Comparison of ENCODE assay signal across 30 cellular contexts in genomic region chr5:178287791-178288105, GRCh38. TPM values are rescaled to one million over a fixed set of nuclear protein-coding genes. Genes with fewer than 3 reads are reported as not detected.
DNase-seq lines count a peak whose midpoint lies in the region; ATAC-seq, FAIRE-seq and TF ChIP-seq lines count a peak whose summit lies in the region.
"Had no signal": no experiment of that assay in that cellular context is flagged by ENCODE, and none has a peak within 500 bp of the region (broad histone marks: within the 10 kb centered on the region; RNA-seq: fewer than 3 reads in every experiment).

No MANE protein-coding gene starts in this region.

- ATAC-seq in central memory CD8-positive, alpha-beta T cell (replicated peaks; ENCODE audit: extremely low read depth, poor library complexity, severe bottlenecking), result no peak
- ATAC-seq in HG03095 (IDR thresholded peaks at IDR 0.05; ENCODE audit: unreplicated experiment) (no peak), HG03565 (IDR thresholded peaks at IDR 0.05; ENCODE audit: unreplicated experiment) (no peak)
- no peak for ATAC-seq in natural killer cell treated with Interleukin-12 subunit alpha and Interleukin-12 subunit beta and Interleukin-15 and Interleukin-18, amount 100 ng/mL, for 72 hours
- ATAC-seq: activated CD4-positive, CD25-positive, alpha-beta regulatory T cell treated with anti-CD3 and anti-CD28 coated beads, Interleukin-2, amount 50 U/mL, for 24 hours; K562; natural killer cell; SK-N-SH treated with all-trans-retinoic acid at 6 μM for 48 hours; T-helper 17 cell had no signal

- no peak overlapping the region for H3K4me3 Mint-ChIP-seq in MCF 10A (ENCODE audit: unreplicated experiment)
- no peak overlapping the region for H3K4me3 Mint-ChIP-seq in central memory CD8-positive, alpha-beta T cell
- H3K4me3 Mint-ChIP-seq in natural killer cell treated with Interleukin-12 subunit alpha and Interleukin-12 subunit beta and Interleukin-15 and Interleukin-18, amount 100 ng/mL, for 72 hours, result no peak overlapping the region
- H3K4me3 Mint-ChIP-seq: activated CD4-positive, alpha-beta memory T cell treated with anti-CD3 and anti-CD28 coated beads for 36 hours; activated T-helper 1 cell treated with anti-CD3 and anti-CD28 coated beads, Interleukin-12 subunit alpha, Interleukin-12 subunit beta, Interleukin-2, Interleukin-4 antibody, amounts not matched to agents 30 ng/mL and 10 ng/mL and 1 ng/mL, durations not matched to agents 14 hours and 24 hours and 36 hours; brain; CD4-positive, alpha-beta memory T cell; natural killer cell; T-helper 17 cell had no signal

- H3K27me3 ChIP-seq in mammary epithelial cell (ENCODE audit: insufficient read depth, low read length) (no peaks in the 10 kb centered on the region), keratinocyte (ENCODE audit: control insufficient read depth, extremely low read depth, insufficient read depth, low read length) (peaks cover 51% of the 10 kb centered on the region), thyroid gland (no peaks in the 10 kb centered on the region)

- H3K79me2 ChIP-seq in mammary epithelial cell (ENCODE audit: insufficient read depth, low read length) (no peaks in the 10 kb centered on the region), keratinocyte (ENCODE audit: control insufficient read depth, insufficient read depth, low read length) (no peaks in the 10 kb centered on the region)

- POLR2A ChIA-PET in MCF 10A (lab: Yijun Ruan, JAX), result interaction anchor here (0.9 to 1.2 kb wide), 2 partner anchors 16 to 83 kb away, joined by 3 read pairs; partner anchors contain the start of gene HNRNPAB

- no peak overlapping the region for H3K27ac Mint-ChIP-seq in MCF 10A (ENCODE audit: low read depth, unreplicated experiment)
- H3K27ac Mint-ChIP-seq in central memory CD8-positive, alpha-beta T cell (ENCODE audit: low read depth), result peak overlapping the region; percentile 83
- no peak overlapping the region for H3K27ac Mint-ChIP-seq in natural killer cell treated with Interleukin-12 subunit alpha and Interleukin-12 subunit beta and Interleukin-15 and Interleukin-18, amount 100 ng/mL, for 72 hours
- H3K27ac Mint-ChIP-seq: activated CD4-positive, alpha-beta memory T cell treated with anti-CD3 and anti-CD28 coated beads for 36 hours; activated T-helper 1 cell treated with anti-CD3 and anti-CD28 coated beads, Interleukin-12 subunit alpha, Interleukin-12 subunit beta, Interleukin-2, Interleukin-4 antibody, amounts not matched to agents 30 ng/mL and 10 ng/mL and 1 ng/mL, durations not matched to agents 14 hours and 24 hours and 36 hours; CD4-positive, alpha-beta memory T cell; natural killer cell; T-helper 17 cell had no signal

- no peak overlapping the region for H3K9ac ChIP-seq in mammary epithelial cell (ENCODE audit: insufficient read depth, low read length)
- H3K9ac ChIP-seq in keratinocyte (ENCODE audit: control insufficient read depth, extremely low read depth, insufficient read depth, low read length), result no peak overlapping the region

- 38% methylated on average over 7 of the region's 10 CpGs for WGBS in mammary epithelial cell (ENCODE audit: low coverage, missing lambda C conversion rate)
- 83 to 96% methylated on average over 4 to 10 of the region's 10 CpGs for WGBS in thyroid gland, 2 donors

- H2AFZ ChIP-seq in mammary epithelial cell (ENCODE audit: low read depth, low read length), result no peak overlapping the region
- H2AFZ ChIP-seq in keratinocyte (ENCODE audit: control insufficient read depth, low read length), result no peak overlapping the region

- H3K4me3 ChIP-seq in mammary epithelial cell (replicated peaks in 1 of 3; ENCODE audit: insufficient read depth in 1 of 3, low read depth in 2 of 3, low read length in 3 of 3) (no peak overlapping the region), keratinocyte (ENCODE audit: control insufficient read depth in 2 of 3, extremely low read depth in 1 of 3, insufficient read depth in 2 of 3, low read depth in 1 of 3, low read length in 3 of 3) (no peak overlapping the region), thyroid gland (replicated peaks in 1 of 3) (no peak overlapping the region)
- H3K4me3 ChIP-seq: K562, pancreas had no signal

- H3K4me1 Mint-ChIP-seq in MCF 10A (ENCODE audit: insufficient read depth, unreplicated experiment), result peaks cover 23% of the 10 kb centered on the region
- no peaks in the 10 kb centered on the region for H3K4me1 Mint-ChIP-seq in central memory CD8-positive, alpha-beta T cell
- no peaks in the 10 kb centered on the region for H3K4me1 Mint-ChIP-seq in natural killer cell treated with Interleukin-12 subunit alpha and Interleukin-12 subunit beta and Interleukin-15 and Interleukin-18, amount 100 ng/mL, for 72 hours (ENCODE audit: low read depth in 2 of 2)
- H3K4me1 Mint-ChIP-seq: CD4-positive, alpha-beta memory T cell; natural killer cell; T-helper 17 cell had no signal

- H3K4me1 ChIP-seq in mammary epithelial cell (ENCODE audit: insufficient read depth, low read length) (no peaks in the 10 kb centered on the region), keratinocyte (ENCODE audit: control insufficient read depth, extremely low read depth, insufficient read depth, low read length) (peaks cover 30% of the 10 kb centered on the region), thyroid gland (peaks cover 51 to 64% of the 10 kb centered on the region in 2 donors)
- H3K4me1 ChIP-seq: pancreas had no signal

- BruUV-seq in MCF 10A (replicated peaks; lab: Mats Ljungman, UMichigan), result no TSS peak
- BruUV-seq in mammary epithelial cell (replicated peaks; lab: Mats Ljungman, UMichigan), result no TSS peak

- H3K4me2 ChIP-seq in mammary epithelial cell (ENCODE audit: insufficient read depth, low read depth, low read length), result no peak overlapping the region
- H3K4me2 ChIP-seq in keratinocyte (ENCODE audit: control insufficient read depth, extremely low read depth, insufficient read depth, low read depth, low read length), result peak overlapping the region; percentile 14

- peaks cover 12% of the 10 kb centered on the region for H3K9me3 Mint-ChIP-seq in MCF 10A (ENCODE audit: unreplicated experiment)
- peaks cover 13% of the 10 kb centered on the region for H3K9me3 Mint-ChIP-seq in central memory CD8-positive, alpha-beta T cell
- H3K9me3 Mint-ChIP-seq in natural killer cell treated with Interleukin-12 subunit alpha and Interleukin-12 subunit beta and Interleukin-15 and Interleukin-18, amount 100 ng/mL, for 72 hours, result peaks cover 9% of the 10 kb centered on the region

- in situ Hi-C loops in mammary epithelial cell (cut with MboI; ENCODE audit: low sequenced_read_pairs in 2 of 2), result loop anchor here in 1 of 2 donors (25.0 kb wide), 2 partner anchors 300 to 1200 kb away; partner anchors contain the start of gene COL23A1

- no peak for TF ChIP-seq POLR2A in thyroid gland (IDR thresholded peaks at IDR 0.05)

- H3K27ac ChIP-seq in mammary epithelial cell (ENCODE audit: insufficient read depth, low read depth, low read length), result no peak overlapping the region
- H3K27ac ChIP-seq in keratinocyte (ENCODE audit: control insufficient read depth, insufficient read depth, low read length), result no peak overlapping the region
- peak overlapping the region; percentile 85 to 96 (median 90) for H3K27ac ChIP-seq in thyroid gland
- H3K27ac ChIP-seq: epithelial cell of prostate, pancreas had no signal

- FAIRE-seq in keratinocyte (lab: Jason Lieb, UNC), result no peak
- FAIRE-seq: colon, HTR-8/SVneo, K562, pancreas, small intestine had no signal

- H3K9me1 ChIP-seq in keratinocyte (ENCODE audit: control insufficient read depth, extremely low read depth, insufficient read depth, low read length), result no peaks in the 10 kb centered on the region

- H3K9me3 ChIP-seq in mammary epithelial cell (replicated peaks; ENCODE audit: insufficient read depth, low read length) (peaks cover 3% of the 10 kb centered on the region), keratinocyte (ENCODE audit: control insufficient read depth, low read depth, low read length) (peaks cover 4% of the 10 kb centered on the region), thyroid gland (no peaks in the 10 kb centered on the region)
- H3K9me3 ChIP-seq: pancreas had no signal

- intact Hi-C loops in MCF 10A (cut with micrococcal nuclease), result no loop called here
- intact Hi-C loops in mammary epithelial cell (cut with micrococcal nuclease), result no loop called here
- intact Hi-C loops in thyroid gland (cut with DNase I), result loop anchor here (5.0 kb wide), 1 partner anchor 40 kb away; no protein-coding TSS in a partner anchor

- H4K20me1 ChIP-seq in mammary epithelial cell (ENCODE audit: insufficient read depth, low read length) (no peaks in the 10 kb centered on the region), keratinocyte (ENCODE audit: control insufficient read depth, extremely low read depth, insufficient read depth, low read length) (no peaks in the 10 kb centered on the region)

- peaks cover 21% of the 10 kb centered on the region for H3K27me3 Mint-ChIP-seq in MCF 10A (ENCODE audit: insufficient read depth, unreplicated experiment)
- peaks cover 52% of the 10 kb centered on the region for H3K27me3 Mint-ChIP-seq in central memory CD8-positive, alpha-beta T cell
- H3K27me3 Mint-ChIP-seq in natural killer cell treated with Interleukin-12 subunit alpha and Interleukin-12 subunit beta and Interleukin-15 and Interleukin-18, amount 100 ng/mL, for 72 hours, result peaks cover 24 to 27% of the 10 kb centered on the region in 2 donors

- no peaks in the 10 kb centered on the region for H3K36me3 Mint-ChIP-seq in MCF 10A (ENCODE audit: insufficient read depth, unreplicated experiment)
- no peaks in the 10 kb centered on the region for H3K36me3 Mint-ChIP-seq in central memory CD8-positive, alpha-beta T cell (ENCODE audit: insufficient read depth)
- H3K36me3 Mint-ChIP-seq in natural killer cell treated with Interleukin-12 subunit alpha and Interleukin-12 subunit beta and Interleukin-15 and Interleukin-18, amount 100 ng/mL, for 72 hours, result peaks cover 10% of the 10 kb centered on the region
- H3K36me3 Mint-ChIP-seq: brain, natural killer cell had no signal

- CTCF ChIA-PET in MCF 10A (lab: Yijun Ruan, JAX) (interaction anchor here (0.8 to 15.0 kb wide), 4 partner anchors 8 to 1207 kb away, joined by 3 to 266 read pairs (median 9); no protein-coding TSS in a partner anchor), mammary epithelial cell (lab: Charles Lee; ENCODE audit: low non-redundant PET) (no interaction called here)

- H3K36me3 ChIP-seq in mammary epithelial cell (ENCODE audit: insufficient read depth, low read length) (no peaks in the 10 kb centered on the region), keratinocyte (ENCODE audit: control insufficient read depth in 2 of 2, extremely low read depth in 1 of 2, insufficient read depth in 2 of 2, low read length in 2 of 2) (no peaks in the 10 kb centered on the region), thyroid gland (no peaks in the 10 kb centered on the region)
- H3K36me3 ChIP-seq: pancreas had no signal

- dilution Hi-C loops in mammary epithelial cell (cut with HindIII; ENCODE audit: low sequenced_read_pairs), result no loop called here
- dilution Hi-C loops in keratinocyte (cut with MboI; ENCODE audit: extremely low pct_ligation_motif_present, low sequenced_read_pairs), result no loop called here

- peak; percentile 64 for DNase-seq in MCF 10A (ENCODE audit: unreplicated experiment)
- no peak for DNase-seq in mammary epithelial cell
- no peak for DNase-seq in central memory CD8-positive, alpha-beta T cell (ENCODE audit: low spot score in 2 of 2)
- no peak for DNase-seq in keratinocyte (ENCODE audit: low read depth, low spot score)
- peak; percentile 81 to 85 for DNase-seq in thyroid gland
- no peak for DNase-seq in natural killer cell treated with Interleukin-12 subunit alpha and Interleukin-12 subunit beta and Interleukin-15 and Interleukin-18, amount 100 ng/mL, for 72 hours (ENCODE audit: low spot score)
- DNase-seq: activated CD4-positive, alpha-beta memory T cell treated with anti-CD3 and anti-CD28 coated beads for 36 hours; activated CD8-positive, alpha-beta memory T cell treated with anti-CD3 and anti-CD28 coated beads, Interleukin-2, amount 50 U/mL, for 48 hours; activated naive CD4-positive, alpha-beta T cell treated with Interleukin-2 at 50 U/mL for 16 hours; CD4-positive, alpha-beta memory T cell; effector CD8-positive, alpha-beta T cell; GOT3; natural killer cell; NCI-H1092 treated with DMSO at 0.1 percent for 48 hours; NCI-H187 treated with DMSO at 0.1 percent for 48 hours; NK-92 treated with Interleukin-12 subunit alpha and Interleukin-12 subunit beta, amount 100 ng/mL, for 24 hours; small intestine; stimulated activated naive CD4-positive, alpha-beta T cell treated with Interleukin-2 at 50 U/mL for 16 hours; T-helper 17 cell had no signal

- TF ChIP-seq CTCF in MCF 10A (IDR thresholded peaks at IDR 0.05; ENCODE audit: unreplicated experiment) (no peak), mammary epithelial cell (conservative IDR thresholded peaks at IDR 0.05 in 1 of 2, IDR thresholded peaks at IDR 0.05 in 1 of 2; ENCODE audit: extremely low read depth in 1 of 2, insufficient read depth in 1 of 2, low read depth in 1 of 2, low read length in 2 of 2) (no peak), keratinocyte (optimal IDR thresholded peaks at IDR 0.05 in 1 of 3, IDR thresholded peaks at IDR 0.05 in 1 of 3, conservative IDR thresholded peaks at IDR 0.05 in 1 of 3; ENCODE audit: extremely low read depth in 1 of 3, insufficient read depth in 2 of 3, low read length in 3 of 3) (no peak), thyroid gland (IDR thresholded peaks at IDR 0.05) (no peak)

RNA-seq across cellular contexts. Expression of gene PHYKPL, which starts 55.1 kb away (rescaled TPM):
- 112 and 115 TPM in 2 replicates for total RNA-seq in MCF 10A (2022)
- 10 to 100 TPM; 14.8 to 25.2 TPM for total RNA-seq in mammary epithelial cell
- 9.6 TPM for polyA plus RNA-seq in mammary epithelial cell
- polyA minus RNA-seq in mammary epithelial cell, result 12.2 TPM
- polyA plus RNA-seq in keratinocyte, result 27.6 to 53.5 TPM (median 38.8 TPM) in 3 replicates
- polyA plus RNA-seq in keratinocyte (2011; ENCODE audit: low read depth), result 28.6 TPM
- polyA plus RNA-seq in keratinocyte (2011; cell fraction: cytosol; rRNA removed), result 18.7 and 26.0 TPM in 2 replicates
- polyA plus RNA-seq in keratinocyte (2011; cell fraction: nucleus; rRNA removed), result 125 and 140 TPM in 2 replicates
- polyA plus RNA-seq in keratinocyte (2012; ENCODE audit: low replicate concordance), result 24.6 and 30.8 TPM in 2 replicates
- 51.8 to 71.0 TPM (median 56.9 TPM) in 3 replicates for polyA minus RNA-seq in keratinocyte
- 24.0 TPM for polyA minus RNA-seq in keratinocyte (2011; cell fraction: cytosol; rRNA and poly(A)+ RNA removed)
- polyA minus RNA-seq in keratinocyte (2011; cell fraction: nucleus; rRNA and poly(A)+ RNA removed), result 46.8 and 59.5 TPM in 2 replicates
- 10 to 100 TPM; 61.7 to 90.9 (median 76.0) TPM for total RNA-seq in thyroid gland
- total RNA-seq in natural killer cell treated with Interleukin-12 subunit alpha and Interleukin-12 subunit beta and Interleukin-15 and Interleukin-18, amount 100 ng/mL, for 72 hours, result 100 to 1,000 TPM; 133 to 191 TPM

Comparison
In these comparisons a context has a peak if more than half of its experiments do, and no peak if none do; other contexts are left out.
1. DNase-seq: peak in MCF 10A (single experiment) and thyroid gland (2 of 2); none in mammary epithelial cell (single experiment), central memory CD8-positive, alpha-beta T cell (0 of 2), keratinocyte (single experiment) and natural killer cell treated with Interleukin-12 subunit alpha and Interleukin-12 subunit beta and Interleukin-15 and Interleukin-18, amount 100 ng/mL, for 72 hours (single experiment).
2. H3K27ac ChIP-seq: peak in thyroid gland (3 of 3); none in mammary epithelial cell (single experiment) and keratinocyte (single experiment).